ENCODE assay signal across 8 cellular contexts in genomic region chr22:37196539-37197450, GRCh38. TPM values are rescaled to one million over a fixed set of nuclear protein-coding genes. Genes with fewer than 3 reads are reported as not detected.
DNase-seq lines count a peak whose midpoint lies in the region; ATAC-seq lines count a peak whose summit lies in the region.

No MANE protein-coding gene starts in this region.

- ATAC-seq in T-helper 17 cell (no peak), HG03139 (IDR thresholded peaks at IDR 0.05; ENCODE audit: unreplicated experiment) (no peak)

- H3K4me1 Mint-ChIP-seq in T-helper 17 cell: peaks cover 13% of the 10 kb centered on the region

- H3K9ac ChIP-seq in ES-I3 (ENCODE audit: low read depth, low read length): peak overlapping the region; percentile 8; the same call in 1 of the 2 replicates
- H3K9ac ChIP-seq in rectal smooth muscle tissue (ENCODE audit: low read length): no peak overlapping the region

- H3K4me1 ChIP-seq in ES-I3 (ENCODE audit: insufficient read depth, low read length): peaks cover 22% of the 10 kb centered on the region
- H3K4me1 ChIP-seq in rectal smooth muscle tissue (ENCODE audit: control insufficient read depth, insufficient read depth, low read length): peaks cover 21% of the 10 kb centered on the region

- H3K27ac Mint-ChIP-seq in T-helper 17 cell: no peak overlapping the region

- peak overlapping the region; percentile 89 for H3K27ac ChIP-seq in rectal smooth muscle tissue (ENCODE audit: low read depth, low read length)

- H3K27me3 ChIP-seq in rectal smooth muscle tissue (ENCODE audit: control insufficient read depth, insufficient read depth, low read length): no peaks in the 10 kb centered on the region

- peak overlapping the region; percentile 33 for H3K4me3 Mint-ChIP-seq in T-helper 17 cell

- H3K4me3 ChIP-seq in rectal smooth muscle tissue (ENCODE audit: low read length): peak overlapping the region; percentile 22

- DNase-seq in T-helper 17 cell (no peak), glomerular visceral epithelial cell (ENCODE audit: extremely low spot score) (peak; percentile 63), NCI-H345 (lab: John Stamatoyannopoulos, UW) (no peak), hippocampal formation (lab: John Stamatoyannopoulos, UW) (no peak), NCI-H146 treated with DMSO at 0.1 percent for 48 hours (lab: John Stamatoyannopoulos, UW; ENCODE audit: unreplicated experiment) (no peak)

- no peaks in the 10 kb centered on the region for H3K36me3 Mint-ChIP-seq in T-helper 17 cell (ENCODE audit: low read depth)

- H3K36me3 ChIP-seq in ES-I3 (ENCODE audit: insufficient read depth, low read length): no peaks in the 10 kb centered on the region
- no peaks in the 10 kb centered on the region for H3K36me3 ChIP-seq in rectal smooth muscle tissue (ENCODE audit: control insufficient read depth, insufficient read depth, low read length)

- no peaks in the 10 kb centered on the region for H3K27me3 Mint-ChIP-seq in T-helper 17 cell

- peaks cover 10% of the 10 kb centered on the region for H3K9me3 ChIP-seq in ES-I3 (ENCODE audit: control insufficient read depth, insufficient read depth, low read length)
- H3K9me3 ChIP-seq in T-helper 17 cell (ENCODE audit: control insufficient read depth, low read length, poor library complexity, severe bottlenecking): no peaks in the 10 kb centered on the region

RNA-seq across cellular contexts. Expression of gene C1QTNF6, which starts 8.7 kb away (rescaled TPM):
- total RNA-seq in T-helper 17 cell: 10 to 100 TPM; 11.2 to 11.8 TPM

RNA-seq across cellular contexts. Expression of gene SSTR3, which starts 15.5 kb away (rescaled TPM):
- 1 to 10 TPM in 1 of 2 donors, under 1 TPM in 1; 0.37 to 2.1 TPM for total RNA-seq in T-helper 17 cell

RNA-seq across cellular contexts. Expression of gene IL2RB, which starts 47.1 kb away (rescaled TPM):
- 100 to 1,000 TPM in 1 of 2 donors, 10 to 100 TPM in 1; 76.4 to 107 TPM for total RNA-seq in T-helper 17 cell

RNA-seq across cellular contexts. Expression of gene RAC2, which starts 47.3 kb away (rescaled TPM):
- total RNA-seq in T-helper 17 cell: 100 to 1,000 TPM; 297 to 478 TPM
